ENCODE assay signal across 9 cellular contexts in the genomic region with DNA sequence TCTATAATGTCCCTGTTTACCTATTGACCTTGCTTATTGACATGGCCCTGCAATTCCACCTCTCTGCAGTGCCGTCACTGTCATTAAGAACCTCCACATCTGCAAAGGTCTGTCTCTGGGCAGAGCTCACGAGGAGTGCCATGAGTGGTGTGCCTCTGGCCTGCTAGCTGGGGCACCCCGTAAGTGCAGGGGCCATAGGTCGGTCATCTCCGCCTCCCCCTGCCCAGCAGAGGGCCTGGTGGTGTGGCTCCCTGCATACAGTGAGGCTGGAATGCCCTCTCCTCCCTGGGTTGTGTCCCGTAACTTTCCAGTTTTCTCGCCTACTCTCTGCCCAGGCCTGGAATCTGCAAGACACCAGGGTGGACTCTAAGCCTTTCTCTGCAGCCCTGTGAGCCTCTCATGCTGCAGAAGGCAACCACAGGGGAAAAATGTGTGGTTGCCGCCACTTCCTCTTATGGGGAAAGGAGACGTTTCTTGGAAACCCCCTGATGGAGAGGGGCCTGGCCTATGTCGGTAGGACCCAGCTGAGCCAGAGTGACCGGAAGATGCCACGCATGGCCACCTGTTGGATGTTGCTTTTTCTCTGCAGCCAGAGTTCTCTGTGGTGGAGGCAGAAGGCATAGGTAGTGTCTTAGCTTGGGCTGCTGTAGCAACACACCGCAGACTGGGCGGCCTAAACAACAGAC. TPM values are rescaled to one million over a fixed set of nuclear protein-coding genes. Genes with fewer than 3 reads are reported as not detected.
DNase-seq lines count a peak whose midpoint lies in the region; ATAC-seq and TF ChIP-seq lines count a peak whose summit lies in the region.
"Had no signal": no experiment of that assay in that cellular context is flagged by ENCODE, and none has a peak within 500 bp of the region (broad histone marks: within the 10 kb centered on the region; RNA-seq: fewer than 3 reads in every experiment).

No MANE protein-coding gene starts in this region.

- H3K4me1 Mint-ChIP-seq in IgD-negative memory B cell: peaks cover 42 to 61% (median 55%) of the 10 kb centered on the region in 3 donors
- peaks cover 58% of the 10 kb centered on the region for H3K4me1 Mint-ChIP-seq in activated T-helper 2 cell treated with anti-CD3 and anti-CD28 coated beads, Interferon-gamma antibody, Interleukin-2, Interleukin-4, amounts not matched to agents 10 μg/mL and 5 μg/mL and 100 μg/mL, durations not matched to agents 14 hours and 24 hours and 36 hours (ENCODE audit: low read depth)

- no peaks in the 10 kb centered on the region for H3K36me3 Mint-ChIP-seq in IgD-negative memory B cell
- peaks cover 12% of the 10 kb centered on the region for H3K36me3 Mint-ChIP-seq in activated T-helper 2 cell treated with anti-CD3 and anti-CD28 coated beads, Interferon-gamma antibody, Interleukin-2, Interleukin-4, amounts not matched to agents 10 μg/mL and 5 μg/mL and 100 μg/mL, durations not matched to agents 14 hours and 24 hours and 36 hours (ENCODE audit: low read depth)

- TF ChIP-seq POLR2A in vagina (IDR thresholded peaks at IDR 0.05): no peak

- TF ChIP-seq CTCF in vagina (IDR thresholded peaks at IDR 0.05): no peak

- H3K4me3 ChIP-seq in vagina: no peak overlapping the region

- no peaks in the 10 kb centered on the region for H3K27me3 ChIP-seq in vagina

- H3K9me3 Mint-ChIP-seq in IgD-negative memory B cell: peaks cover 0 to 1% (median 0%) of the 10 kb centered on the region in 3 donors
- no peaks in the 10 kb centered on the region for H3K9me3 Mint-ChIP-seq in activated T-helper 2 cell treated with anti-CD3 and anti-CD28 coated beads, Interferon-gamma antibody, Interleukin-2, Interleukin-4, amounts not matched to agents 10 μg/mL and 5 μg/mL and 100 μg/mL, durations not matched to agents 14 hours and 24 hours and 36 hours

- peak; percentile 59 for ATAC-seq in GM18498 (IDR thresholded peaks at IDR 0.05; ENCODE audit: unreplicated experiment)
- peak; percentile 47 for ATAC-seq in GM21526 (IDR thresholded peaks at IDR 0.05; ENCODE audit: low FRiP score, unreplicated experiment)

- peaks cover 7% of the 10 kb centered on the region for H3K4me1 ChIP-seq in vagina
- H3K4me1 ChIP-seq: parathyroid adenoma had no signal

- peak overlapping the region; percentile 85 to 97 (median 96) for H3K27ac Mint-ChIP-seq in IgD-negative memory B cell
- peak overlapping the region; percentile 86 for H3K27ac Mint-ChIP-seq in activated T-helper 2 cell treated with anti-CD3 and anti-CD28 coated beads, Interferon-gamma antibody, Interleukin-2, Interleukin-4, amounts not matched to agents 10 μg/mL and 5 μg/mL and 100 μg/mL, durations not matched to agents 14 hours and 24 hours and 36 hours

- peak overlapping the region; percentile 72 to 90 (median 86) for H3K4me3 Mint-ChIP-seq in IgD-negative memory B cell
- peak overlapping the region; percentile 45 for H3K4me3 Mint-ChIP-seq in activated T-helper 2 cell treated with anti-CD3 and anti-CD28 coated beads, Interferon-gamma antibody, Interleukin-2, Interleukin-4, amounts not matched to agents 10 μg/mL and 5 μg/mL and 100 μg/mL, durations not matched to agents 14 hours and 24 hours and 36 hours (ENCODE audit: low read depth)

- intact Hi-C loops in activated T-helper 2 cell treated with anti-CD3 and anti-CD28 coated beads, Interferon-gamma antibody, Interleukin-2, Interleukin-4, amounts not matched to agents 10 μg/mL and 5 μg/mL and 100 μg/mL, durations not matched to agents 14 hours and 24 hours and 36 hours (cut with micrococcal nuclease): loop anchor here (1.0 to 2.0 kb wide), 3 partner anchors 17 to 63 kb away; no protein-coding TSS in a partner anchor
- intact Hi-C loops in vagina (cut with DNase I): no loop called here

- peak; percentile 61 for DNase-seq in activated T-helper 2 cell treated with anti-CD3 and anti-CD28 coated beads, Interferon-gamma antibody, Interleukin-2, Interleukin-4, amounts not matched to agents 10 μg/mL and 5 μg/mL and 100 μg/mL, durations not matched to agents 14 hours and 24 hours and 36 hours (ENCODE audit: low spot score)
- peak; percentile 40 to 49 for DNase-seq in stimulated activated CD8-positive, alpha-beta memory T cell treated with anti-CD3 and anti-CD28 coated beads, Interleukin-7, amount 100 ng/mL, for 4 hours (ENCODE audit: low read depth in 2 of 2)
- DNase-seq in HUDEP-2 (lab: John Stamatoyannopoulos, UW; ENCODE audit: unreplicated experiment in 76 of 76) (no peak), mesenteric fat pad (ENCODE audit: low spot score) (no peak), vagina (ENCODE audit: extremely low spot score in 2 of 2) (no peak)

- H3K27me3 Mint-ChIP-seq in IgD-negative memory B cell: peaks cover under 1% of the 10 kb centered on the region
- H3K27me3 Mint-ChIP-seq in activated T-helper 2 cell treated with anti-CD3 and anti-CD28 coated beads, Interferon-gamma antibody, Interleukin-2, Interleukin-4, amounts not matched to agents 10 μg/mL and 5 μg/mL and 100 μg/mL, durations not matched to agents 14 hours and 24 hours and 36 hours (ENCODE audit: low read depth): no peaks in the 10 kb centered on the region

- H3K36me3 ChIP-seq in vagina: no peaks in the 10 kb centered on the region

- no peaks in the 10 kb centered on the region for H3K9me3 ChIP-seq in vagina

- H3K27ac ChIP-seq in vagina: no peak overlapping the region
- H3K27ac ChIP-seq: parathyroid adenoma had no signal

RNA-seq across cellular contexts. Expression of gene SNX20, which starts 2.7 kb away (rescaled TPM):
- 44.6 TPM for polyA plus RNA-seq in IgD-negative memory B cell
- total RNA-seq in activated T-helper 2 cell treated with anti-CD3 and anti-CD28 coated beads, Interferon-gamma antibody, Interleukin-2, Interleukin-4, amounts not matched to agents 10 μg/mL and 5 μg/mL and 100 μg/mL, durations not matched to agents 14 hours and 24 hours and 36 hours: 34.9 and 35.2 TPM in 2 replicates
- total RNA-seq in mesenteric fat pad (3.6 TPM), vagina (2.2 TPM)

RNA-seq across cellular contexts. Expression of gene NOD2, which starts 9.6 kb away (rescaled TPM):
- 0.86 TPM for polyA plus RNA-seq in IgD-negative memory B cell
- 7.4 and 8.8 TPM in 2 replicates for total RNA-seq in activated T-helper 2 cell treated with anti-CD3 and anti-CD28 coated beads, Interferon-gamma antibody, Interleukin-2, Interleukin-4, amounts not matched to agents 10 μg/mL and 5 μg/mL and 100 μg/mL, durations not matched to agents 14 hours and 24 hours and 36 hours
- total RNA-seq in mesenteric fat pad: 4.5 TPM
- total RNA-seq in vagina: 43.5 TPM

RNA-seq across cellular contexts. Expression of gene CYLD, which starts 58.1 kb away (rescaled TPM):
- 78.2 TPM for polyA plus RNA-seq in IgD-negative memory B cell
- 189 and 201 TPM in 2 replicates for total RNA-seq in activated T-helper 2 cell treated with anti-CD3 and anti-CD28 coated beads, Interferon-gamma antibody, Interleukin-2, Interleukin-4, amounts not matched to agents 10 μg/mL and 5 μg/mL and 100 μg/mL, durations not matched to agents 14 hours and 24 hours and 36 hours
- total RNA-seq in mesenteric fat pad (35.4 TPM), vagina (33.9 TPM)

Comparison
In these comparisons a context has a peak if more than half of its experiments do, and no peak if none do; other contexts are left out.
1. DNase-seq: peak in activated T-helper 2 cell treated with anti-CD3 and anti-CD28 coated beads, Interferon-gamma antibody, Interleukin-2, Interleukin-4, amounts not matched to agents 10 μg/mL and 5 μg/mL and 100 μg/mL, durations not matched to agents 14 hours and 24 hours and 36 hours (single experiment) and stimulated activated CD8-positive, alpha-beta memory T cell treated with anti-CD3 and anti-CD28 coated beads, Interleukin-7, amount 100 ng/mL, for 4 hours (2 of 2); none in HUDEP-2 (0 of 76), mesenteric fat pad (single experiment) and vagina (0 of 2).